9 cellular contexts compared by ENCODE assay signal in genomic region chr14:88005050-88005481, GRCh38. TPM values are rescaled to one million over a fixed set of nuclear protein-coding genes. Genes with fewer than 3 reads are reported as not detected.
A peak's percentile ranks its signal among the peaks of the same experiment; 100 is the strongest.
DNase-seq lines count a peak whose midpoint lies in the region; ATAC-seq and TF ChIP-seq lines count a peak whose summit lies in the region.
"Had no signal": no experiment of that assay in that cellular context is flagged by ENCODE, and none has a peak within 500 bp of the region (broad histone marks: within the 10 kb centered on the region; RNA-seq: fewer than 3 reads in every experiment).

Gene GPR65 (plus strand): TSS chr14:88005135. CDS start chr14:88010848, 5,713 bp downstream.

- H3K36me3 Mint-ChIP-seq in osteocyte (ENCODE audit: unreplicated experiment) = no peaks in the 10 kb centered on the region

- H3K4me1 Mint-ChIP-seq in osteocyte (ENCODE audit: unreplicated experiment) = no peaks in the 10 kb centered on the region

- H3K4me3 Mint-ChIP-seq in osteocyte (ENCODE audit: unreplicated experiment) = no peak within 1 kb of the TSS

- no peaks in the 10 kb centered on the region for H3K36me3 ChIP-seq in heart right ventricle
- H3K36me3 ChIP-seq: cardiac muscle cell had no signal

- H3K27me3 ChIP-seq in heart right ventricle = no peaks in the 10 kb centered on the region
- H3K27me3 ChIP-seq: cardiac muscle cell had no signal

- H3K4me1 ChIP-seq in heart right ventricle = peaks cover 0 to 70% (median 0%) of the 10 kb centered on the region in 9 donors

- WGBS in heart right ventricle, 2 donors = 33 to 47% methylated on average over 3 of the region's 3 CpGs

- peaks cover 38% of the 10 kb centered on the region for H3K27me3 Mint-ChIP-seq in osteocyte (ENCODE audit: unreplicated experiment)

- TF ChIP-seq CTCF in heart right ventricle (IDR thresholded peaks at IDR 0.05) = no peak
- no peak for TF ChIP-seq CTCF in osteocyte (IDR thresholded peaks at IDR 0.05)

- intact Hi-C loops in Right ventricle myocardium superior (cut with DNase I) (loop anchor here (10.0 kb wide), 1 partner anchor 410 kb away; no protein-coding TSS in a partner anchor), cardiac septum (cut with DNase I) (no loop called here), heart right ventricle (cut with DNase I) (no loop called here)

- H3K9me3 Mint-ChIP-seq in osteocyte (ENCODE audit: unreplicated experiment) = no peaks in the 10 kb centered on the region

- ATAC-seq in Right ventricle myocardium superior (ENCODE audit: poor library complexity) (peak; percentile 62), HG02884 (IDR thresholded peaks at IDR 0.05; ENCODE audit: unreplicated experiment) (peak; percentile 61), heart right ventricle (peak in 5 of 8 donors; percentile 51 to 74 (median 66))

- no peaks in the 10 kb centered on the region for H3K9me3 ChIP-seq in heart right ventricle

- no peak within 1 kb of the TSS for H3K27ac Mint-ChIP-seq in osteocyte (ENCODE audit: unreplicated experiment)

- H3K4me3 ChIP-seq in heart right ventricle = peak within 1 kb of the TSS in 6 of 10 donors; percentile 23 to 54 (median 34)
- H3K4me3 ChIP-seq: cardiac muscle cell had no signal

- peak within 1 kb of the TSS in 4 of 10 donors; percentile 30 to 87 (median 56) for H3K27ac ChIP-seq in heart right ventricle
- H3K27ac ChIP-seq: cardiac muscle cell had no signal

- DNase-seq in Right ventricle myocardium superior = no peak
- no peak for DNase-seq in cardiac septum (ENCODE audit: low spot score)
- DNase-seq in SIG-M5 (lab: John Stamatoyannopoulos, UW) = peak; percentile 27
- no peak for DNase-seq in heart right ventricle
- no peak for DNase-seq in NCI-H510A (lab: John Stamatoyannopoulos, UW)
- no peak for DNase-seq in NCI-H1105 (lab: John Stamatoyannopoulos, UW)
- DNase-seq in osteocyte (ENCODE audit: extremely low spot score, unreplicated experiment) = no peak

RNA-seq across cellular contexts. Expression of gene GPR65, which starts in this region (rescaled TPM):
- total RNA-seq in Right ventricle myocardium superior (0.38 TPM), cardiac septum (0.57 TPM), heart right ventricle (1 to 10 TPM in 1 of 10 donors, under 1 TPM in 9; 0.09 to 3.2 (median 0.29) TPM), osteocyte (not detected in 2 replicates)
- under 1 TPM; 0.29 TPM for polyA plus RNA-seq in heart right ventricle
- total RNA-seq: cardiac muscle cell had no signal
- polyA plus RNA-seq: cardiac muscle cell had no signal

Comparison
In these comparisons a context has a peak if more than half of its experiments do, and no peak if none do; other contexts are left out.
1. Peak in ATAC-seq in Right ventricle myocardium superior; RNA of the gene not detected or under 1 TPM.